In the genomic region with DNA sequence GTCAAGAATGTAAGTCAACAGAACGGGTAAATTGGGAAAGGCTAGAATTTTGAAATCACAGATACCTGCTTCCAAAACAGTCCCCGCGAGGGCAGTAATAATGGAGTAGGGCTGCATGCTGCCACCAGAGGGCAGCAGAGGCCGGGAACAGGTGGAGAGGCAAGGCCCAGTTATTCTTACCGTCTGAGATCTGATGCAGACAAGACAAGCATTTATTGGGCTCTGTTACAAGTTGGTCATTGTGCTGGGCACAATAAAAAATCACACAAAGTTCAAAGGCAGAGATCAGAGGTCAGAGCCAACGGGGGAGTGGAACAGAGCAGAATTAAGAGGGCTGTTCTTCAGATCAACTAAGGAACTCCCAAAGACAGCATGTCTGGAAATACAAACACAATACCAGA, we compare ENCODE assay signal across 8 cellular contexts. TPM values are rescaled to one million over a fixed set of nuclear protein-coding genes. Genes with fewer than 3 reads are reported as not detected.
DNase-seq lines count a peak whose midpoint lies in the region; ATAC-seq, FAIRE-seq and TF ChIP-seq lines count a peak whose summit lies in the region.

No MANE protein-coding gene starts in this region.

- H3K9me3 ChIP-seq in lower lobe of right lung = no peaks in the 10 kb centered on the region

- no peaks in the 10 kb centered on the region for H3K36me3 ChIP-seq in lower lobe of right lung

- ATAC-seq in HG03442 (IDR thresholded peaks at IDR 0.05; ENCODE audit: unreplicated experiment) (peak; percentile 67), lower lobe of right lung (peak; percentile 94 to 96)

- intact Hi-C loops in lower lobe of right lung (cut with DNase I) = no loop called here

- H3K27me3 ChIP-seq in lower lobe of right lung (ENCODE audit: low read depth) = no peaks in the 10 kb centered on the region

- peak; percentile 83 for FAIRE-seq in GM19239 (lab: Jason Lieb, UNC)

- peak; percentile 94 for DNase-seq in Ammon's horn (ENCODE audit: low spot score)
- DNase-seq in GM19239 (ENCODE audit: insufficient read length, low spot score) = peak; percentile 69
- DNase-seq in NCI-H748 (lab: John Stamatoyannopoulos, UW; ENCODE audit: unreplicated experiment) = peak; percentile 59
- DNase-seq in activated CD4-positive, alpha-beta T cell treated with anti-CD3 and anti-CD28 coated beads, Interleukin-2, amount 50 U/mL, for 48 hours = peak; percentile 82 to 85
- peak; percentile 57 for DNase-seq in dedifferentiated amniotic fluid mesenchymal stem cell (ENCODE audit: extremely low spot score)
- DNase-seq in lower lobe of right lung = peak; percentile 84
- DNase-seq in stimulated activated CD8-positive, alpha-beta memory T cell treated with anti-CD3 and anti-CD28 coated beads, Interleukin-12 subunit alpha, Interleukin-12 subunit beta, amount 100 ng/mL, for 1 hour (ENCODE audit: low read depth) = peak; percentile 70

- no peaks in the 10 kb centered on the region for H3K4me1 ChIP-seq in lower lobe of right lung

- no peak overlapping the region for H3K4me3 ChIP-seq in lower lobe of right lung

- H3K27ac ChIP-seq in lower lobe of right lung = no peak overlapping the region

- peak; percentile 99 for TF ChIP-seq CTCF in lower lobe of right lung (IDR thresholded peaks at IDR 0.05)

RNA-seq across cellular contexts. Expression of gene MLKL, which starts 8.8 kb away (rescaled TPM):
- 36.7 TPM for total RNA-seq in lower lobe of right lung

RNA-seq across cellular contexts. Expression of gene RFWD3, which starts 42.8 kb away (rescaled TPM):
- total RNA-seq in lower lobe of right lung = 22.5 TPM
